In genomic region chr4:112517067-112517588, GRCh38 we compare ENCODE assay signal across 8 cellular contexts. TPM values are rescaled to one million over a fixed set of nuclear protein-coding genes. Genes with fewer than 3 reads are reported as not detected.
DNase-seq lines count a peak whose midpoint lies in the region; ATAC-seq and TF ChIP-seq lines count a peak whose summit lies in the region.

No MANE protein-coding gene starts in this region.

- TF ChIP-seq CTCF in Caco-2 (IDR thresholded peaks at IDR 0.05; ENCODE audit: insufficient read depth in 1 of 2, low read depth in 1 of 2, low read length in 1 of 2, severe bottlenecking in 1 of 2, unreplicated experiment in 1 of 2): no peak
- TF ChIP-seq CTCF in breast epithelium (IDR thresholded peaks at IDR 0.05): no peak

- H3K36me3 ChIP-seq in Caco-2 (ENCODE audit: control insufficient read depth, insufficient read depth, low read length): no peaks in the 10 kb centered on the region
- no peaks in the 10 kb centered on the region for H3K36me3 ChIP-seq in breast epithelium

- POLR2A ChIA-PET in Caco-2 (lab: Charles Lee): no interaction called here

- peak; percentile 24 for ATAC-seq in HG03432 (IDR thresholded peaks at IDR 0.05; ENCODE audit: unreplicated experiment)

- no peak overlapping the region for H3K27ac Mint-ChIP-seq in Caco-2 (ENCODE audit: unreplicated experiment)
- H3K27ac Mint-ChIP-seq in stimulated activated naive CD8-positive, alpha-beta T cell treated with anti-CD3 and anti-CD28 coated beads, Interleukin-15, Interleukin-2, amounts not matched to agents 100 ng/mL and 50 ng/mL, for 24 hours: peak overlapping the region; percentile 38

- H3K4me3 ChIP-seq in Caco-2 (ENCODE audit: low read depth, low read length): no peak overlapping the region
- peak overlapping the region in 2 of 3 donors; percentile 58 to 67 for H3K4me3 ChIP-seq in breast epithelium

- peaks cover 9% of the 10 kb centered on the region; the same call in 1 of the 2 replicates for H3K4me1 ChIP-seq in Caco-2
- peaks cover 5 to 11% of the 10 kb centered on the region in 2 donors for H3K4me1 ChIP-seq in breast epithelium

- H3K36me3 Mint-ChIP-seq in Caco-2 (ENCODE audit: insufficient read depth, unreplicated experiment): no peaks in the 10 kb centered on the region
- no peaks in the 10 kb centered on the region for H3K36me3 Mint-ChIP-seq in stimulated activated naive CD8-positive, alpha-beta T cell treated with anti-CD3 and anti-CD28 coated beads, Interleukin-15, Interleukin-2, amounts not matched to agents 100 ng/mL and 50 ng/mL, for 24 hours (ENCODE audit: low read depth)

- H3K4me1 Mint-ChIP-seq in Caco-2 (ENCODE audit: low read depth, unreplicated experiment): peaks cover 12% of the 10 kb centered on the region
- H3K4me1 Mint-ChIP-seq in stimulated activated naive CD8-positive, alpha-beta T cell treated with anti-CD3 and anti-CD28 coated beads, Interleukin-15, Interleukin-2, amounts not matched to agents 100 ng/mL and 50 ng/mL, for 24 hours (ENCODE audit: low read depth): peaks cover 55% of the 10 kb centered on the region

- DNase-seq in Caco-2 (no peak), breast epithelium (ENCODE audit: low spot score in 2 of 2) (no peak), NOMO-1 (lab: John Stamatoyannopoulos, UW; ENCODE audit: unreplicated experiment in 2 of 2) (no peak), SHP77 (lab: John Stamatoyannopoulos, UW) (no peak), ureter (ENCODE audit: low spot score) (no peak)

- H3K27me3 Mint-ChIP-seq in Caco-2 (ENCODE audit: insufficient read depth, unreplicated experiment): peaks cover 55% of the 10 kb centered on the region
- peaks cover 94% of the 10 kb centered on the region for H3K27me3 Mint-ChIP-seq in stimulated activated naive CD8-positive, alpha-beta T cell treated with anti-CD3 and anti-CD28 coated beads, Interleukin-15, Interleukin-2, amounts not matched to agents 100 ng/mL and 50 ng/mL, for 24 hours

- H3K27me3 ChIP-seq in Caco-2 (replicated peaks; ENCODE audit: control insufficient read depth, insufficient read depth, low read length) (peaks cover 6% of the 10 kb centered on the region), breast epithelium (peaks cover 0 to 97% of the 10 kb centered on the region in 2 donors)

- H3K4me3 Mint-ChIP-seq in Caco-2 (ENCODE audit: unreplicated experiment): peak overlapping the region; percentile 0
- H3K4me3 Mint-ChIP-seq in stimulated activated naive CD8-positive, alpha-beta T cell treated with anti-CD3 and anti-CD28 coated beads, Interleukin-15, Interleukin-2, amounts not matched to agents 100 ng/mL and 50 ng/mL, for 24 hours: peak overlapping the region; percentile 79

- CTCF ChIA-PET in Caco-2 (lab: Charles Lee): no interaction called here

- intact Hi-C loops in Caco-2 (cut with micrococcal nuclease; ENCODE audit: unreplicated experiment) (no loop called here), breast epithelium (cut with DNase I; ENCODE audit: low total_unique reads) (no loop called here)

- TF ChIP-seq POLR2A in GM19099 (IDR thresholded peaks at IDR 0.05; ENCODE audit: extremely low read depth, insufficient read length, low read depth): peak; percentile 57
- no peak for TF ChIP-seq POLR2A in breast epithelium (IDR thresholded peaks at IDR 0.05)

- no peak overlapping the region for H3K27ac ChIP-seq in breast epithelium

- BruUV-seq in Caco-2 (replicated peaks; lab: Mats Ljungman, UMichigan): no TSS peak

- H3K9me3 Mint-ChIP-seq in Caco-2 (ENCODE audit: unreplicated experiment): no peaks in the 10 kb centered on the region
- H3K9me3 Mint-ChIP-seq in stimulated activated naive CD8-positive, alpha-beta T cell treated with anti-CD3 and anti-CD28 coated beads, Interleukin-15, Interleukin-2, amounts not matched to agents 100 ng/mL and 50 ng/mL, for 24 hours: no peaks in the 10 kb centered on the region

- H3K9me3 ChIP-seq in Caco-2 (no peaks in the 10 kb centered on the region), breast epithelium (no peaks in the 10 kb centered on the region)

RNA-seq across cellular contexts. Expression of gene NEUROG2, which starts 1.1 kb away (rescaled TPM):
- total RNA-seq in Caco-2 (2022) (not detected in 2 replicates), breast epithelium (under 1 TPM in 2 of 3 donors, not detected in 1; 0.29 to 0.33 TPM), ureter (not detected)
